In genomic region chr15:90840157-90840855, GRCh38 we compare ENCODE assay signal across 12 cellular contexts. TPM values are rescaled to one million over a fixed set of nuclear protein-coding genes. Genes with fewer than 3 reads are reported as not detected.
DNase-seq lines count a peak whose midpoint lies in the region; ATAC-seq and TF ChIP-seq lines count a peak whose summit lies in the region.
"Had no signal": no experiment of that assay in that cellular context is flagged by ENCODE, and none has a peak within 500 bp of the region (broad histone marks: within the 10 kb centered on the region; RNA-seq: fewer than 3 reads in every experiment).

No MANE protein-coding gene starts in this region.

- H3K27ac Mint-ChIP-seq in stimulated activated naive CD8-positive, alpha-beta T cell treated with anti-CD3 and anti-CD28 coated beads, Interleukin-15, Interleukin-2, amounts not matched to agents 100 ng/mL and 50 ng/mL, for 24 hours, result peak overlapping the region; percentile 76
- H3K27ac Mint-ChIP-seq in activated naive CD8-positive, alpha-beta T cell treated with anti-CD3 and anti-CD28 coated beads, Interleukin-2, amount 50 U/mL, for 24 hours, result peak overlapping the region; percentile 68

- peaks cover 54% of the 10 kb centered on the region for H3K4me1 Mint-ChIP-seq in stimulated activated naive CD8-positive, alpha-beta T cell treated with anti-CD3 and anti-CD28 coated beads, Interleukin-15, Interleukin-2, amounts not matched to agents 100 ng/mL and 50 ng/mL, for 24 hours (ENCODE audit: low read depth)
- H3K4me1 Mint-ChIP-seq in activated naive CD8-positive, alpha-beta T cell treated with anti-CD3 and anti-CD28 coated beads, Interleukin-2, amount 50 U/mL, for 24 hours, result peaks cover 59% of the 10 kb centered on the region

- DNase-seq in stimulated activated naive CD8-positive, alpha-beta T cell treated with anti-CD3 and anti-CD28 coated beads, Interleukin-15, Interleukin-2, amounts not matched to agents 100 U/mL and 50 U/mL, for 24 hours, result no peak
- no peak for DNase-seq in activated naive CD8-positive, alpha-beta T cell treated with anti-CD3 and anti-CD28 coated beads, Interleukin-2, amount 50 U/mL, for 24 hours
- no peak for DNase-seq in activated gamma-delta T cell treated with Interleukin-2 at 50 U/mL for 16 hours
- DNase-seq in stimulated activated CD4-positive, alpha-beta T cell treated with anti-CD3 and anti-CD28 coated beads, Interleukin-4, amount 100 ng/mL, for 1 hour, result no peak
- DNase-seq: activated CD4-positive, alpha-beta T cell treated with anti-CD3 and anti-CD28 coated beads, Interleukin-2, amount 50 U/mL, for 4 hours; foreskin fibroblast; SJCRH30 had no signal

- H3K9me3 ChIP-seq in mononuclear cell (ENCODE audit: low read depth, low read length), result no peaks in the 10 kb centered on the region
- H3K9me3 ChIP-seq: SJCRH30 had no signal

- no peaks in the 10 kb centered on the region for H3K27me3 Mint-ChIP-seq in stimulated activated naive CD8-positive, alpha-beta T cell treated with anti-CD3 and anti-CD28 coated beads, Interleukin-15, Interleukin-2, amounts not matched to agents 100 ng/mL and 50 ng/mL, for 24 hours
- peaks cover 3% of the 10 kb centered on the region for H3K27me3 Mint-ChIP-seq in activated naive CD8-positive, alpha-beta T cell treated with anti-CD3 and anti-CD28 coated beads, Interleukin-2, amount 50 U/mL, for 24 hours

- ATAC-seq in stimulated activated naive CD8-positive, alpha-beta T cell treated with anti-CD3 and anti-CD28 coated beads, Interleukin-15, Interleukin-2, amounts not matched to agents 100 U/mL and 50 U/mL, for 24 hours, result no peak
- ATAC-seq in activated naive CD8-positive, alpha-beta T cell treated with anti-CD3 and anti-CD28 coated beads, Interleukin-2, amount 50 U/mL, for 24 hours, result no peak
- ATAC-seq in HG02642 (IDR thresholded peaks at IDR 0.05; ENCODE audit: poor library complexity, unreplicated experiment) (no peak), SK-N-SH treated with all-trans-retinoic acid at 6 μM for 48 hours (no peak)

- H3K4me3 ChIP-seq in mononuclear cell (ENCODE audit: low read length), result peak overlapping the region; percentile 30
- H3K4me3 ChIP-seq: cardiac muscle cell, SJCRH30 had no signal

- H3K36me3 Mint-ChIP-seq in stimulated activated naive CD8-positive, alpha-beta T cell treated with anti-CD3 and anti-CD28 coated beads, Interleukin-15, Interleukin-2, amounts not matched to agents 100 ng/mL and 50 ng/mL, for 24 hours (ENCODE audit: low read depth), result no peaks in the 10 kb centered on the region
- H3K36me3 Mint-ChIP-seq in activated naive CD8-positive, alpha-beta T cell treated with anti-CD3 and anti-CD28 coated beads, Interleukin-2, amount 50 U/mL, for 24 hours (ENCODE audit: low read depth), result no peaks in the 10 kb centered on the region

- peak overlapping the region; percentile 72 for H3K4me3 Mint-ChIP-seq in stimulated activated naive CD8-positive, alpha-beta T cell treated with anti-CD3 and anti-CD28 coated beads, Interleukin-15, Interleukin-2, amounts not matched to agents 100 ng/mL and 50 ng/mL, for 24 hours
- H3K4me3 Mint-ChIP-seq in activated naive CD8-positive, alpha-beta T cell treated with anti-CD3 and anti-CD28 coated beads, Interleukin-2, amount 50 U/mL, for 24 hours, result peak overlapping the region; percentile 75

- no peaks in the 10 kb centered on the region for H3K27me3 ChIP-seq in mononuclear cell (ENCODE audit: insufficient read depth, low read length)
- H3K27me3 ChIP-seq: cardiac muscle cell, SJCRH30 had no signal

- H3K9me3 Mint-ChIP-seq in stimulated activated naive CD8-positive, alpha-beta T cell treated with anti-CD3 and anti-CD28 coated beads, Interleukin-15, Interleukin-2, amounts not matched to agents 100 ng/mL and 50 ng/mL, for 24 hours, result no peaks in the 10 kb centered on the region
- no peaks in the 10 kb centered on the region for H3K9me3 Mint-ChIP-seq in activated naive CD8-positive, alpha-beta T cell treated with anti-CD3 and anti-CD28 coated beads, Interleukin-2, amount 50 U/mL, for 24 hours

- H3K4me1 ChIP-seq in mononuclear cell (ENCODE audit: insufficient read depth, low read length), result peaks cover 79% of the 10 kb centered on the region

TF ChIP-seq in SK-N-SH treated with all-trans-retinoic acid at 6 μM for 48 hours, 23 proteins besides CTCF, POLR2A, EP300 and RAD21:
- no peak for TF ChIP-seq ZNF565 (CRISPR knock-in tag; conservative IDR thresholded peaks at IDR 0.05; ENCODE audit: low read depth)
- no peak for TF ChIP-seq ZNF8 (CRISPR knock-in tag; IDR thresholded peaks at IDR 0.05)
- TF ChIP-seq PPARA (CRISPR knock-in tag; IDR thresholded peaks at IDR 0.05; ENCODE audit: borderline replicate concordance), result no peak
- no peak for TF ChIP-seq ZC3H10 (CRISPR knock-in tag; IDR thresholded peaks at IDR 0.05)
- TF ChIP-seq TSHZ2 (CRISPR knock-in tag; IDR thresholded peaks at IDR 0.05), result no peak
- TF ChIP-seq SNAI2 (CRISPR knock-in tag; IDR thresholded peaks at IDR 0.05), result no peak
- TF ChIP-seq GLIS3 (CRISPR knock-in tag; IDR thresholded peaks at IDR 0.05), result no peak
- no peak for TF ChIP-seq TOX (CRISPR knock-in tag; IDR thresholded peaks at IDR 0.05; ENCODE audit: borderline replicate concordance)
- no peak for TF ChIP-seq ZFP30 (CRISPR knock-in tag; IDR thresholded peaks at IDR 0.05)
- TF ChIP-seq ESRRG (CRISPR knock-in tag; IDR thresholded peaks at IDR 0.05), result no peak
- TF ChIP-seq ZNF70 (CRISPR knock-in tag; IDR thresholded peaks at IDR 0.05), result no peak
- TF ChIP-seq TCF4 (CRISPR knock-in tag; IDR thresholded peaks at IDR 0.05; ENCODE audit: borderline replicate concordance), result no peak
- no peak for TF ChIP-seq PATZ1 (CRISPR knock-in tag; IDR thresholded peaks at IDR 0.05; ENCODE audit: borderline replicate concordance)
TF ChIP-seq in SK-N-SH treated with all-trans-retinoic acid at 6 μM for 48 hours: peak in this region for 0.

RNA-seq across cellular contexts. Expression of gene FURIN, which starts 28.1 kb away (rescaled TPM):
- total RNA-seq in mononuclear cell, result 66.7 TPM

RNA-seq across cellular contexts. Expression of gene FES, which starts 44.0 kb away (rescaled TPM):
- total RNA-seq in mononuclear cell, result 27.9 TPM
